In genomic region chr1:247551716-247552115, GRCh38 we compare ENCODE assay signal across 20 cellular contexts. TPM values are rescaled to one million over a fixed set of nuclear protein-coding genes. Genes with fewer than 3 reads are reported as not detected.
A peak's percentile ranks its signal among the peaks of the same experiment; 100 is the strongest.
DNase-seq lines count a peak whose midpoint lies in the region; TF ChIP-seq lines count a peak whose summit lies in the region.
"Had no signal": no experiment of that assay in that cellular context is flagged by ENCODE, and none has a peak within 500 bp of the region (broad histone marks: within the 10 kb centered on the region; RNA-seq: fewer than 3 reads in every experiment).

No MANE protein-coding gene starts in this region.

- H3K56ac ChIP-seq in mesendoderm (ENCODE audit: low read length): no peak overlapping the region

- peak overlapping the region; percentile 92 for H3K4me2 ChIP-seq in Loucy (ENCODE audit: low read depth, low read length, poor library complexity, severe bottlenecking)
- H3K4me2 ChIP-seq in mesenchymal stem cell (ENCODE audit: low read length, poor library complexity, severe bottlenecking): no peak overlapping the region
- H3K4me2 ChIP-seq in mesendoderm (ENCODE audit: low read length): no peak overlapping the region

- peaks cover 56% of the 10 kb centered on the region for H4K20me1 ChIP-seq in Loucy (ENCODE audit: insufficient read depth, low read length, poor library complexity, severe bottlenecking)

- no peak overlapping the region for H3K18ac ChIP-seq in mesenchymal stem cell (ENCODE audit: low read depth in 1 of 2, low read length in 2 of 2)
- no peak overlapping the region for H3K18ac ChIP-seq in mesendoderm (ENCODE audit: low read length)

- H4K91ac ChIP-seq in mesenchymal stem cell (ENCODE audit: low read length): no peak overlapping the region

- H2AFZ ChIP-seq in Loucy (ENCODE audit: low read length) (no peak overlapping the region), mesenchymal stem cell (ENCODE audit: low read depth, low read length) (no peak overlapping the region)

- no peaks in the 10 kb centered on the region for H3K36me3 ChIP-seq in BJ (ENCODE audit: control insufficient read depth, insufficient read depth, low read length)
- peaks cover 5% of the 10 kb centered on the region for H3K36me3 ChIP-seq in Loucy (ENCODE audit: insufficient read depth, low read length)
- no peaks in the 10 kb centered on the region for H3K36me3 ChIP-seq in mesenchymal stem cell (ENCODE audit: control insufficient read depth in 1 of 2, insufficient read depth in 2 of 2, low read depth in 1 of 2, low read length in 2 of 2)
- no peaks in the 10 kb centered on the region for H3K36me3 ChIP-seq in mesendoderm (ENCODE audit: control insufficient read depth, insufficient read depth, low read length)
- H3K36me3 ChIP-seq: colonic mucosa, heart left ventricle, right atrium auricular region, uterus had no signal

- H3K23ac ChIP-seq in mesenchymal stem cell (ENCODE audit: low read length in 2 of 2): no peak overlapping the region
- no peak overlapping the region for H3K23ac ChIP-seq in mesendoderm (ENCODE audit: low read length)

- no peak overlapping the region for H2BK12ac ChIP-seq in mesenchymal stem cell (ENCODE audit: low read length in 2 of 2)

- in situ Hi-C loops in astrocyte of the spinal cord (cut with HindIII; ENCODE audit: low sequenced_read_pairs): no loop called here

- H3F3A ChIP-seq in Loucy (ENCODE audit: low read depth): peaks cover 1% of the 10 kb centered on the region; the same call in 1 of the 2 replicates

- CTCF ChIA-PET in BJ (lab: Yijun Ruan, JAX): no interaction called here

- DNase-seq in BJ (ENCODE audit: low read depth) (peak; percentile 25), astrocyte of the spinal cord (ENCODE audit: low read depth, low spot score) (peak; percentile 8), mesenchymal stem cell (peak; percentile 76), mesendoderm (no peak), NCI-H1436 (lab: John Stamatoyannopoulos, UW) (no peak)
- DNase-seq in activated naive CD4-positive, alpha-beta T cell treated with Interleukin-2 at 50 U/mL for 16 hours: no peak
- no peak for DNase-seq in stimulated activated CD4-positive, alpha-beta T cell treated with anti-CD3 and anti-CD28 coated beads, Interleukin-1b, Interleukin-23, amount 100 ng/mL, for 48 hours
- DNase-seq: activated CD8-positive, alpha-beta T cell treated with anti-CD3 and anti-CD28 coated beads, Interleukin-2, amount 10 ng/mL, durations not matched to agents 7 days and 5 days; activated naive CD4-positive, alpha-beta T cell treated with anti-CD3 and anti-CD28 coated beads for 36 hours; activated T-cell treated with anti-CD3 and anti-CD28 coated beads, Interleukin-2, amount 50 U/mL, for 4 hours; CD4-positive, alpha-beta T cell; colonic mucosa; GOT3; heart left ventricle; NCI-H2029; NCI-H345; substantia nigra; uterus had no signal

- no peak overlapping the region for H4K5ac ChIP-seq in mesendoderm (ENCODE audit: low read length)

- no peaks in the 10 kb centered on the region for H3K9me3 ChIP-seq in Loucy (ENCODE audit: insufficient read depth, low read depth, low read length)
- H3K9me3 ChIP-seq in mesenchymal stem cell (ENCODE audit: control insufficient read depth, low read length): peaks cover 15% of the 10 kb centered on the region
- H3K9me3 ChIP-seq: colonic mucosa, right atrium auricular region, uterus had no signal

- no peak overlapping the region for H3K14ac ChIP-seq in mesenchymal stem cell (ENCODE audit: low read length in 2 of 2)

- H4K8ac ChIP-seq in mesenchymal stem cell (ENCODE audit: low read length): no peak overlapping the region
- H4K8ac ChIP-seq in mesendoderm (ENCODE audit: low read depth, low read length): no peak overlapping the region

- no peak for TF ChIP-seq CTCF in BJ (IDR thresholded peaks at IDR 0.05; ENCODE audit: insufficient read depth, low read depth, low read length)
- TF ChIP-seq CTCF in Loucy (conservative IDR thresholded peaks at IDR 0.05; ENCODE audit: low read length): no peak
- no peak for TF ChIP-seq CTCF in astrocyte of the spinal cord (IDR thresholded peaks at IDR 0.05; ENCODE audit: low read depth, low read length)

- H2BK5ac ChIP-seq in mesenchymal stem cell (ENCODE audit: low read depth, low read length, poor library complexity, severe bottlenecking): no peak overlapping the region
- no peak overlapping the region for H2BK5ac ChIP-seq in mesendoderm (ENCODE audit: low read length)

- H2BK15ac ChIP-seq in mesenchymal stem cell (ENCODE audit: low read depth, poor library complexity, severe bottlenecking): no peak overlapping the region
- no peak overlapping the region for H2BK15ac ChIP-seq in mesendoderm (replicated peaks; ENCODE audit: low read depth)

- no peaks in the 10 kb centered on the region for H3K79me1 ChIP-seq in mesenchymal stem cell (replicated peaks; ENCODE audit: low read length, poor library complexity, severe bottlenecking)
- no peaks in the 10 kb centered on the region for H3K79me1 ChIP-seq in mesendoderm (ENCODE audit: low read length)

- H2BK120ac ChIP-seq in mesenchymal stem cell (ENCODE audit: low read depth, low read length): no peak overlapping the region
- H2BK120ac ChIP-seq in mesendoderm (ENCODE audit: low read depth, low read length): no peak overlapping the region

- no peak overlapping the region for H3K4me3 ChIP-seq in BJ (ENCODE audit: low read depth, low read length)
- H3K4me3 ChIP-seq in Loucy (ENCODE audit: low read length, poor library complexity, severe bottlenecking): peak overlapping the region; percentile 73
- no peak overlapping the region for H3K4me3 ChIP-seq in astrocyte of the spinal cord (ENCODE audit: low read depth, low read length)
- H3K4me3 ChIP-seq in mesenchymal stem cell (ENCODE audit: insufficient read depth in 1 of 2, low read depth in 1 of 2, low read length in 2 of 2): no peak overlapping the region
- no peak overlapping the region for H3K4me3 ChIP-seq in mesendoderm (ENCODE audit: low read length)
- H3K4me3 ChIP-seq: colonic mucosa, heart left ventricle, right atrium auricular region, uterus had no signal

- H3K9ac ChIP-seq in Loucy (ENCODE audit: low read depth, low read length, poor library complexity, severe bottlenecking) (peak overlapping the region; percentile 87), mesenchymal stem cell (ENCODE audit: low read length) (no peak overlapping the region), mesendoderm (ENCODE audit: low read length) (no peak overlapping the region)

- no peaks in the 10 kb centered on the region for H3K9me2 ChIP-seq in Loucy (replicated peaks; ENCODE audit: low read depth, low read length)

- no peak overlapping the region for H3K4ac ChIP-seq in mesenchymal stem cell (ENCODE audit: low read depth in 1 of 2, low read length in 2 of 2)
- no peak overlapping the region for H3K4ac ChIP-seq in mesendoderm (ENCODE audit: low read depth, low read length)

- H3K4me1 ChIP-seq in Loucy (ENCODE audit: insufficient read depth, low read length, poor library complexity, severe bottlenecking): peaks cover 79% of the 10 kb centered on the region
- H3K4me1 ChIP-seq in mesenchymal stem cell (ENCODE audit: control insufficient read depth, insufficient read depth, low read depth, low read length): no peaks in the 10 kb centered on the region
- no peaks in the 10 kb centered on the region for H3K4me1 ChIP-seq in mesendoderm (ENCODE audit: control insufficient read depth, low read depth, low read length)
- H3K4me1 ChIP-seq: colonic mucosa, right atrium auricular region, uterus had no signal

- H2AK5ac ChIP-seq in mesenchymal stem cell (ENCODE audit: low read length, severe bottlenecking) (no peak overlapping the region), mesendoderm (ENCODE audit: low read length) (no peak overlapping the region)

- POLR2A ChIA-PET in BJ (lab: Charles Lee): no interaction called here

- H3K27ac ChIP-seq in mesenchymal stem cell (ENCODE audit: low read length, poor library complexity, severe bottlenecking): peak overlapping the region; percentile 33
- H3K27ac ChIP-seq in mesendoderm (ENCODE audit: low read depth, low read length): no peak overlapping the region
- H3K27ac ChIP-seq: colonic mucosa, heart left ventricle, right atrium auricular region, uterus had no signal

- WGBS in mesenchymal stem cell: 0% methylated on average over 1 of the region's 1 CpG
- no CpG with 5 or more reads among the region's 1 CpG for WGBS in mesendoderm (ENCODE audit: extremely low coverage, insufficient coverage, low lambda C conversion rate)

- peaks cover 84% of the 10 kb centered on the region for H3K79me2 ChIP-seq in Loucy (ENCODE audit: insufficient read depth, low read length)
- H3K79me2 ChIP-seq in mesendoderm (ENCODE audit: control insufficient read depth, insufficient read depth, low read length): no peaks in the 10 kb centered on the region

- H3K27me3 ChIP-seq in BJ (ENCODE audit: control insufficient read depth, insufficient read depth, low read length) (no peaks in the 10 kb centered on the region), Loucy (ENCODE audit: insufficient read depth, low read length, poor library complexity, severe bottlenecking) (no peaks in the 10 kb centered on the region), mesenchymal stem cell (ENCODE audit: control insufficient read depth in 1 of 2, insufficient read depth in 1 of 2, low read length in 2 of 2) (no peaks in the 10 kb centered on the region), mesendoderm (ENCODE audit: insufficient read depth, low read length, poor library complexity) (no peaks in the 10 kb centered on the region)
- H3K27me3 ChIP-seq: colonic mucosa, heart left ventricle, right atrium auricular region, uterus had no signal

RNA-seq across cellular contexts. Expression of gene GCSAML, which starts 2.8 kb away (rescaled TPM):
- not detected in 2 replicates for polyA plus RNA-seq in BJ (2011; rRNA removed)
- not detected in 2 replicates for polyA minus RNA-seq in BJ (2011; rRNA and poly(A)+ RNA removed)
- polyA plus RNA-seq in mesenchymal stem cell (2013, experiment 1 of 2): not detected
- polyA plus RNA-seq in mesenchymal stem cell (2013, experiment 2 of 2): not detected
- not detected for polyA plus RNA-seq in mesendoderm (2013, experiment 1 of 2)
- not detected for polyA plus RNA-seq in mesendoderm (2013, experiment 2 of 2)

RNA-seq across cellular contexts. Expression of gene OR2C3, which starts 15.5 kb away (rescaled TPM):
- polyA plus RNA-seq in BJ (2011; rRNA removed): not detected in 2 replicates
- polyA minus RNA-seq in BJ (2011; rRNA and poly(A)+ RNA removed): not detected in 2 replicates
- polyA plus RNA-seq in mesenchymal stem cell (2013, experiment 1 of 2): not detected
- not detected for polyA plus RNA-seq in mesenchymal stem cell (2013, experiment 2 of 2)
- not detected for polyA plus RNA-seq in mesendoderm (2013, experiment 1 of 2)
- not detected for polyA plus RNA-seq in mesendoderm (2013, experiment 2 of 2)
- polyA plus RNA-seq: heart left ventricle had no signal

RNA-seq across cellular contexts. Expression of gene OR2G2, which starts 36.4 kb away (rescaled TPM):
- polyA plus RNA-seq in BJ (2011; rRNA removed): not detected in 2 replicates
- polyA minus RNA-seq in BJ (2011; rRNA and poly(A)+ RNA removed): not detected in 2 replicates
- not detected for polyA plus RNA-seq in mesenchymal stem cell (2013, experiment 1 of 2)
- not detected for polyA plus RNA-seq in mesenchymal stem cell (2013, experiment 2 of 2)
- polyA plus RNA-seq in mesendoderm (2013, experiment 1 of 2): not detected
- not detected for polyA plus RNA-seq in mesendoderm (2013, experiment 2 of 2)
- polyA plus RNA-seq: heart left ventricle had no signal

RNA-seq across cellular contexts. Expression of gene OR2G3, which starts 53.7 kb away (rescaled TPM):
- not detected in 2 replicates for polyA plus RNA-seq in BJ (2011; rRNA removed)
- polyA minus RNA-seq in BJ (2011; rRNA and poly(A)+ RNA removed): not detected in 2 replicates
- polyA plus RNA-seq in mesenchymal stem cell (2013, experiment 1 of 2): not detected
- polyA plus RNA-seq in mesenchymal stem cell (2013, experiment 2 of 2): not detected
- not detected for polyA plus RNA-seq in mesendoderm (2013, experiment 1 of 2)
- polyA plus RNA-seq in mesendoderm (2013, experiment 2 of 2): not detected
- polyA plus RNA-seq: heart left ventricle had no signal

Comparison
In these comparisons a context has a peak if more than half of its experiments do, and no peak if none do; other contexts are left out.
1. DNase-seq: peak in BJ (single experiment), astrocyte of the spinal cord (single experiment) and mesenchymal stem cell (single experiment); none in activated naive CD4-positive, alpha-beta T cell treated with Interleukin-2 at 50 U/mL for 16 hours (single experiment), mesendoderm (single experiment), stimulated activated CD4-positive, alpha-beta T cell treated with anti-CD3 and anti-CD28 coated beads, Interleukin-1b, Interleukin-23, amount 100 ng/mL, for 48 hours (single experiment) and NCI-H1436 (single experiment).